8 cellular contexts compared by ENCODE assay signal in the genomic region with DNA sequence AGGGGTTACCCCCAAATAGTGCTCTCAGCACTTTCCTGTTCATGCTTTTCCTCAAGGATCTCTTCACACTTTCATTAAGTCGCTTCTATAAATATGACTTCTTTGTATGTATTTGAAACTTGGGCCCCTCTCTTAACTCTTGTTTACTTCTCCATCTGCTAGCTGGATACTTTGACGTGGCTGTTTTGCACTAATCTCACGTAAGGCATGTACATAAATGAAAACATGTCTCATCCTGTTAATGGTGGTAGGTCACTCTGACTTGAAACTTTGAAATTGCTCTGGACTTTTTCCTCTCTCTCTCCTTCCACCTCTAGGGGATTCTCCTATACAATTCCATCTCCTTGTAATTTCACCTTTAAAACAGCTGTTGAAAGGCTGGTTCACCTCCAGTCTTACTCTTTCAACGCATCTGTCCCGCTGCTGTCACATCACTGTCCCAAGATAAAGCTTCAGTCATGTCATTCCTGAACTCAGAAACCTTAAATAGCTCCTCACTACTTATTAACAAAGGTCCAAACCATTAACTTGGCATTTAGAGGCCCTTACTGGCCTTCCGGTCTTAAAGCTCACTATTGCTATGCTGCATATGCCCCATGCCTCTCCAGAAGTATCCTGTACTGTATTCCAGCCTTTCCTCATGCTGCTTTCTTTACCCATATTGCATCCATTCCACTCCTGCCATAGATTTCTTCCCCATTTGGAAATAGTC. TPM values are rescaled to one million over a fixed set of nuclear protein-coding genes. Genes with fewer than 3 reads are reported as not detected.
DNase-seq lines count a peak whose midpoint lies in the region; ATAC-seq and TF ChIP-seq lines count a peak whose summit lies in the region.

No MANE protein-coding gene starts in this region.

- H3K9me3 ChIP-seq in iPS-20b (ENCODE audit: insufficient read depth, low read depth, low read length) = no peaks in the 10 kb centered on the region
- H3K9me3 ChIP-seq in stomach = no peaks in the 10 kb centered on the region

- peak overlapping the region; percentile 100 for H3K4me3 Mint-ChIP-seq in activated T-helper 1 cell treated with anti-CD3 and anti-CD28 coated beads, Interleukin-12 subunit alpha, Interleukin-12 subunit beta, Interleukin-2, Interleukin-4 antibody, amounts not matched to agents 30 ng/mL and 10 ng/mL and 1 ng/mL, durations not matched to agents 14 hours and 24 hours and 36 hours

- H3K27ac Mint-ChIP-seq in activated T-helper 1 cell treated with anti-CD3 and anti-CD28 coated beads, Interleukin-12 subunit alpha, Interleukin-12 subunit beta, Interleukin-2, Interleukin-4 antibody, amounts not matched to agents 30 ng/mL and 10 ng/mL and 1 ng/mL, durations not matched to agents 14 hours and 24 hours and 36 hours = peak overlapping the region; percentile 100

- H3K4me1 ChIP-seq in iPS-20b (ENCODE audit: insufficient read depth, low read length) = peaks cover 18% of the 10 kb centered on the region
- peaks cover 26 to 64% (median 46%) of the 10 kb centered on the region in 4 donors for H3K4me1 ChIP-seq in stomach

- H3K27ac ChIP-seq in iPS-20b (ENCODE audit: low read length) (no peak overlapping the region), stomach (peak overlapping the region in 4 of 5 donors; percentile 97 to 99 (median 98))

- peak overlapping the region; percentile 92 for H3K4me3 ChIP-seq in iPS-20b (ENCODE audit: low read length)
- H3K4me3 ChIP-seq in stomach = peak overlapping the region; percentile 69 to 85 (median 79)

- TF ChIP-seq CTCF in stomach (IDR thresholded peaks at IDR 0.05) = no peak

- WGBS in stomach, 5 donors = 19 to 29% (median 22%) methylated on average over 6 of the region's 6 CpGs

- H3K36me3 Mint-ChIP-seq in activated T-helper 1 cell treated with anti-CD3 and anti-CD28 coated beads, Interleukin-12 subunit alpha, Interleukin-12 subunit beta, Interleukin-2, Interleukin-4 antibody, amounts not matched to agents 30 ng/mL and 10 ng/mL and 1 ng/mL, durations not matched to agents 14 hours and 24 hours and 36 hours (ENCODE audit: low read depth) = peaks cover 12% of the 10 kb centered on the region

- intact Hi-C loops in activated T-helper 1 cell treated with anti-CD3 and anti-CD28 coated beads, Interleukin-12 subunit alpha, Interleukin-12 subunit beta, Interleukin-2, Interleukin-4 antibody, amounts not matched to agents 30 ng/mL and 10 ng/mL and 1 ng/mL, durations not matched to agents 14 hours and 24 hours and 36 hours (cut with micrococcal nuclease) = loop anchor here (10.0 kb wide), 1 partner anchor 424 kb away; no protein-coding TSS in a partner anchor
- intact Hi-C loops in stomach (cut with DNase I; ENCODE audit: low total_unique reads) = no loop called here

- no peaks in the 10 kb centered on the region for H3K9me3 Mint-ChIP-seq in activated T-helper 1 cell treated with anti-CD3 and anti-CD28 coated beads, Interleukin-12 subunit alpha, Interleukin-12 subunit beta, Interleukin-2, Interleukin-4 antibody, amounts not matched to agents 30 ng/mL and 10 ng/mL and 1 ng/mL, durations not matched to agents 14 hours and 24 hours and 36 hours

- peak overlapping the region; percentile 96; the same call in 1 of the 2 replicates for H3K9ac ChIP-seq in iPS-20b (ENCODE audit: low read depth, low read length)

- no peak for TF ChIP-seq EP300 in stomach (IDR thresholded peaks at IDR 0.05)

- peak; percentile 7 for DNase-seq in DMS53 (lab: John Stamatoyannopoulos, UW)
- DNase-seq in DMS53 treated with DMSO at 0.1 percent for 48 hours (lab: John Stamatoyannopoulos, UW; ENCODE audit: unreplicated experiment) = no peak
- DNase-seq in activated T-helper 1 cell treated with anti-CD3 and anti-CD28 coated beads, Interleukin-12 subunit alpha, Interleukin-12 subunit beta, Interleukin-2, Interleukin-4 antibody, amounts not matched to agents 30 ng/mL and 10 ng/mL and 1 ng/mL, durations not matched to agents 14 hours and 24 hours and 36 hours (ENCODE audit: low spot score) = no peak
- DNase-seq in stomach = no peak
- DNase-seq in dedifferentiated amniotic fluid mesenchymal stem cell (ENCODE audit: extremely low spot score) = no peak
- DNase-seq in A172 (ENCODE audit: low spot score) = no peak

- no peak for TF ChIP-seq POLR2A in stomach (IDR thresholded peaks at IDR 0.05)

- peaks cover 46% of the 10 kb centered on the region for H3K4me1 Mint-ChIP-seq in activated T-helper 1 cell treated with anti-CD3 and anti-CD28 coated beads, Interleukin-12 subunit alpha, Interleukin-12 subunit beta, Interleukin-2, Interleukin-4 antibody, amounts not matched to agents 30 ng/mL and 10 ng/mL and 1 ng/mL, durations not matched to agents 14 hours and 24 hours and 36 hours (ENCODE audit: low read depth)

- H3K27me3 ChIP-seq in iPS-20b (ENCODE audit: insufficient read depth, low read length) (no peaks in the 10 kb centered on the region), stomach (no peaks in the 10 kb centered on the region)

- ATAC-seq in GM21367 (IDR thresholded peaks at IDR 0.05; ENCODE audit: unreplicated experiment) = no peak

- H3K36me3 ChIP-seq in iPS-20b (ENCODE audit: insufficient read depth, low read depth, low read length) = peaks cover 11% of the 10 kb centered on the region
- H3K36me3 ChIP-seq in stomach = peaks cover 0 to 14% (median 11%) of the 10 kb centered on the region in 4 donors

- no peaks in the 10 kb centered on the region for H3K27me3 Mint-ChIP-seq in activated T-helper 1 cell treated with anti-CD3 and anti-CD28 coated beads, Interleukin-12 subunit alpha, Interleukin-12 subunit beta, Interleukin-2, Interleukin-4 antibody, amounts not matched to agents 30 ng/mL and 10 ng/mL and 1 ng/mL, durations not matched to agents 14 hours and 24 hours and 36 hours (ENCODE audit: insufficient read depth)

RNA-seq across cellular contexts. Expression of gene BLOC1S6, which starts 1.2 kb away (rescaled TPM):
- total RNA-seq in activated T-helper 1 cell treated with anti-CD3 and anti-CD28 coated beads, Interleukin-12 subunit alpha, Interleukin-12 subunit beta, Interleukin-2, Interleukin-4 antibody, amounts not matched to agents 30 ng/mL and 10 ng/mL and 1 ng/mL, durations not matched to agents 14 hours and 24 hours and 36 hours = 50.6 TPM in 2 replicates
- 10 to 100 TPM in 4 of 5 donors, 1 to 10 TPM in 1; 7.6 to 74.5 (median 25.4) TPM for total RNA-seq in stomach
- 10 to 100 TPM; 12.5 to 36.8 (median 31.9) TPM for polyA plus RNA-seq in stomach
- 105 and 121 TPM in 2 replicates for total RNA-seq in A172 (2014; rRNA removed; shearing (Covaris generic))

RNA-seq across cellular contexts. Expression of gene SQOR, which starts 46.5 kb away (rescaled TPM):
- total RNA-seq in activated T-helper 1 cell treated with anti-CD3 and anti-CD28 coated beads, Interleukin-12 subunit alpha, Interleukin-12 subunit beta, Interleukin-2, Interleukin-4 antibody, amounts not matched to agents 30 ng/mL and 10 ng/mL and 1 ng/mL, durations not matched to agents 14 hours and 24 hours and 36 hours = 96.0 and 100 TPM in 2 replicates
- 10 to 100 TPM; 49.6 to 70.6 (median 62.5) TPM for total RNA-seq in stomach
- polyA plus RNA-seq in stomach = 100 to 1,000 TPM in 1 of 3 donors, 10 to 100 TPM in 2; 58.1 to 128 (median 63.1) TPM
- total RNA-seq in A172 (2014; rRNA removed; shearing (Covaris generic)) = 19.0 and 21.7 TPM in 2 replicates
